In genomic region chr17:40963838-40964237, GRCh38 we compare ENCODE assay signal across 10 cellular contexts. TPM values are rescaled to one million over a fixed set of nuclear protein-coding genes. Genes with fewer than 3 reads are reported as not detected.
DNase-seq lines count a peak whose midpoint lies in the region; ATAC-seq, FAIRE-seq and TF ChIP-seq lines count a peak whose summit lies in the region.
"Had no signal": no experiment of that assay in that cellular context is flagged by ENCODE, and none has a peak within 500 bp of the region (broad histone marks: within the 10 kb centered on the region; RNA-seq: fewer than 3 reads in every experiment).

No MANE protein-coding gene starts in this region.

- FAIRE-seq in HTR-8/SVneo (lab: Jason Lieb, UNC): peak; percentile 58

- H3K27me3 Mint-ChIP-seq in Caco-2 (ENCODE audit: insufficient read depth, unreplicated experiment): no peaks in the 10 kb centered on the region
- H3K27me3 Mint-ChIP-seq in brain: no peaks in the 10 kb centered on the region
- peaks cover 11% of the 10 kb centered on the region for H3K27me3 Mint-ChIP-seq in nephron (ENCODE audit: low read depth)

- intact Hi-C loops in Caco-2 (cut with micrococcal nuclease; ENCODE audit: unreplicated experiment): no loop called here

- peaks cover 31% of the 10 kb centered on the region for H3K9me3 Mint-ChIP-seq in Caco-2 (ENCODE audit: unreplicated experiment)
- H3K9me3 Mint-ChIP-seq in brain: peaks cover 0 to 3% (median 0%) of the 10 kb centered on the region in 5 experiments
- H3K9me3 Mint-ChIP-seq in nephron: no peaks in the 10 kb centered on the region
- H3K9me3 Mint-ChIP-seq: activated naive CD4-positive, alpha-beta T cell treated with anti-CD3 and anti-CD28 coated beads, Interleukin-2, amount 50 U/mL, for 24 hours had no signal

- H3K4me1 ChIP-seq in Caco-2: peaks cover 20% of the 10 kb centered on the region

- H3K4me3 Mint-ChIP-seq in Caco-2 (ENCODE audit: unreplicated experiment) (no peak overlapping the region), brain (no peak overlapping the region), nephron (no peak overlapping the region)
- H3K4me3 Mint-ChIP-seq: activated naive CD4-positive, alpha-beta T cell treated with anti-CD3 and anti-CD28 coated beads, Interleukin-2, amount 50 U/mL, for 24 hours had no signal

- CTCF ChIA-PET in Caco-2 (lab: Charles Lee): no interaction called here

- H3K27me3 ChIP-seq in Caco-2 (replicated peaks; ENCODE audit: control insufficient read depth, insufficient read depth, low read length): no peaks in the 10 kb centered on the region

- no peak overlapping the region for H3K4me3 ChIP-seq in Caco-2 (ENCODE audit: low read depth, low read length)
- H3K4me3 ChIP-seq: skin epidermis had no signal

- POLR2A ChIA-PET in Caco-2 (lab: Charles Lee): no interaction called here

- H3K36me3 Mint-ChIP-seq in Caco-2 (ENCODE audit: insufficient read depth, unreplicated experiment) (peaks cover 2% of the 10 kb centered on the region), brain (no peaks in the 10 kb centered on the region), nephron (ENCODE audit: low read depth) (no peaks in the 10 kb centered on the region)
- H3K36me3 Mint-ChIP-seq: activated naive CD4-positive, alpha-beta T cell treated with anti-CD3 and anti-CD28 coated beads, Interleukin-2, amount 50 U/mL, for 24 hours had no signal

- ATAC-seq in HG02678 (IDR thresholded peaks at IDR 0.05; ENCODE audit: unreplicated experiment) (no peak), GM19452 (IDR thresholded peaks at IDR 0.05; ENCODE audit: unreplicated experiment) (no peak)

- H3K4me1 Mint-ChIP-seq in Caco-2 (ENCODE audit: low read depth, unreplicated experiment) (peaks cover 9% of the 10 kb centered on the region), brain (no peaks in the 10 kb centered on the region), nephron (no peaks in the 10 kb centered on the region)
- H3K4me1 Mint-ChIP-seq: activated naive CD4-positive, alpha-beta T cell treated with anti-CD3 and anti-CD28 coated beads, Interleukin-2, amount 50 U/mL, for 24 hours had no signal

- H3K36me3 ChIP-seq in Caco-2 (ENCODE audit: control insufficient read depth, insufficient read depth, low read length): no peaks in the 10 kb centered on the region

- TF ChIP-seq CTCF in Caco-2 (IDR thresholded peaks at IDR 0.05; ENCODE audit: insufficient read depth in 1 of 2, low read depth in 1 of 2, low read length in 1 of 2, severe bottlenecking in 1 of 2, unreplicated experiment in 1 of 2): peak; percentile 27 to 46
- peak; percentile 39 to 63 for TF ChIP-seq CTCF in brain (conservative IDR thresholded peaks at IDR 0.05)
- peak; percentile 47 to 60 (median 52) for TF ChIP-seq CTCF in nephron (IDR thresholded peaks at IDR 0.05; ENCODE audit: unreplicated experiment in 3 of 3)

- no peak overlapping the region for H3K27ac Mint-ChIP-seq in Caco-2 (ENCODE audit: unreplicated experiment)
- no peak overlapping the region for H3K27ac Mint-ChIP-seq in brain
- H3K27ac Mint-ChIP-seq in nephron: no peak overlapping the region
- H3K27ac Mint-ChIP-seq: activated naive CD4-positive, alpha-beta T cell treated with anti-CD3 and anti-CD28 coated beads, Interleukin-2, amount 50 U/mL, for 24 hours had no signal

- no TSS peak for BruUV-seq in Caco-2 (replicated peaks; lab: Mats Ljungman, UMichigan)

- DNase-seq in Caco-2 (no peak), HTR-8/SVneo (ENCODE audit: insufficient read length, low spot score) (peak; percentile 40), superior temporal gyrus (ENCODE audit: extremely low spot score) (no peak), 8988T (no peak)

- H3K9me3 ChIP-seq in Caco-2: peaks cover 10% of the 10 kb centered on the region; the same call in 1 of the 2 replicates

RNA-seq across cellular contexts. Expression of gene KRT39, which starts 2.9 kb away (rescaled TPM):
- not detected in 2 replicates for total RNA-seq in Caco-2 (2022)
- polyA plus RNA-seq in brain (ENCODE audit: insufficient read depth, low read depth, low replicate concordance): not detected

RNA-seq across cellular contexts. Expression of gene KRT40, which starts 20.3 kb away (rescaled TPM):
- total RNA-seq in Caco-2 (2022): not detected in 2 replicates
- not detected for polyA plus RNA-seq in brain (ENCODE audit: insufficient read depth, low read depth, low replicate concordance)

RNA-seq across cellular contexts. Expression of gene KRT23, which starts 26.4 kb away (rescaled TPM):
- total RNA-seq in Caco-2 (2022): 43.6 and 47.1 TPM in 2 replicates
- not detected for polyA plus RNA-seq in brain (ENCODE audit: insufficient read depth, low read depth, low replicate concordance)

RNA-seq across cellular contexts. Expression of gene KRTAP3-3, which starts 30.1 kb away (rescaled TPM):
- total RNA-seq in Caco-2 (2022): not detected in 2 replicates
- polyA plus RNA-seq in brain (ENCODE audit: insufficient read depth, low read depth, low replicate concordance): not detected

RNA-seq across cellular contexts. Expression of gene KRTAP3-2, which starts 35.9 kb away (rescaled TPM):
- not detected in 2 replicates for total RNA-seq in Caco-2 (2022)
- polyA plus RNA-seq in brain (ENCODE audit: insufficient read depth, low read depth, low replicate concordance): not detected
